23 cellular contexts compared by ENCODE assay signal in genomic region chr11:12721816-12722604, GRCh38. TPM values are rescaled to one million over a fixed set of nuclear protein-coding genes. Genes with fewer than 3 reads are reported as not detected.
DNase-seq lines count a peak whose midpoint lies in the region; ATAC-seq and TF ChIP-seq lines count a peak whose summit lies in the region.
"Had no signal": no experiment of that assay in that cellular context is flagged by ENCODE, and none has a peak within 500 bp of the region (broad histone marks: within the 10 kb centered on the region; RNA-seq: fewer than 3 reads in every experiment).

No MANE protein-coding gene starts in this region.

- peaks cover 96% of the 10 kb centered on the region for H3K79me2 ChIP-seq in hepatocyte

- no peaks in the 10 kb centered on the region for H3K36me3 Mint-ChIP-seq in activated naive CD4-positive, alpha-beta T cell treated with anti-CD3 and anti-CD28 coated beads for 36 hours (ENCODE audit: low read depth)
- H3K36me3 Mint-ChIP-seq: activated naive CD8-positive, alpha-beta T cell treated with anti-CD3 and anti-CD28 coated beads, Interleukin-2, amount 10 ng/mL, durations not matched to agents 7 days and 5 days had no signal

- no peaks in the 10 kb centered on the region for H3K9me3 ChIP-seq in hepatocyte (ENCODE audit: low read depth)
- H3K9me3 ChIP-seq in thyroid gland, result no peaks in the 10 kb centered on the region
- H3K9me3 ChIP-seq: BLaER1 treated with 17β-estradiol and CSF1 and Interleukin-3, amounts not matched to agents 10 nM and 100 nM; colonic mucosa; mucosa of descending colon; right atrium auricular region; SJCRH30; tibial artery had no signal

- no peaks in the 10 kb centered on the region for H3K36me3 ChIP-seq in hepatocyte (replicated peaks; ENCODE audit: insufficient read depth, low read depth)
- no peaks in the 10 kb centered on the region for H3K36me3 ChIP-seq in thyroid gland
- H3K36me3 ChIP-seq: BLaER1 treated with 17β-estradiol and CSF1 and Interleukin-3, amounts not matched to agents 10 nM and 100 nM; colonic mucosa; right atrium auricular region; SJCRH30; tibial artery had no signal

- intact Hi-C loops in thyroid gland (cut with DNase I), result no loop called here
- intact Hi-C loops in activated naive CD4-positive, alpha-beta T cell treated with anti-CD3 and anti-CD28 coated beads for 36 hours (cut with micrococcal nuclease), result no loop called here

- CTCF ChIA-PET in activated naive CD4-positive, alpha-beta T cell treated with anti-CD3 and anti-CD28 coated beads for 36 hours (lab: Charles Lee), result no interaction called here

- no peaks in the 10 kb centered on the region for H3K27me3 ChIP-seq in hepatocyte
- no peaks in the 10 kb centered on the region for H3K27me3 ChIP-seq in thyroid gland
- H3K27me3 ChIP-seq: colonic mucosa, right atrium auricular region, SJCRH30, tibial artery had no signal

- no peak for TF ChIP-seq CTCF in hepatocyte (IDR thresholded peaks at IDR 0.05; ENCODE audit: poor library complexity)
- no peak for TF ChIP-seq CTCF in thyroid gland (IDR thresholded peaks at IDR 0.05)
- no peak for TF ChIP-seq CTCF in foreskin fibroblast (IDR thresholded peaks at IDR 0.05; ENCODE audit: low read depth, low read length)

- no peak overlapping the region for H3K4me3 Mint-ChIP-seq in activated naive CD4-positive, alpha-beta T cell treated with anti-CD3 and anti-CD28 coated beads for 36 hours
- H3K4me3 Mint-ChIP-seq: activated naive CD8-positive, alpha-beta T cell treated with anti-CD3 and anti-CD28 coated beads, Interleukin-2, amount 10 ng/mL, durations not matched to agents 7 days and 5 days; activated T-cell treated with anti-CD3 and anti-CD28 coated beads, Interleukin-2, amount 50 U/mL, for 72 hours; brain; T-helper 17 cell had no signal

- H2AFZ ChIP-seq in hepatocyte, result no peak overlapping the region

- no peak for TF ChIP-seq POLR2A in thyroid gland (IDR thresholded peaks at IDR 0.05)

- ATAC-seq in GM19452 (IDR thresholded peaks at IDR 0.05; ENCODE audit: unreplicated experiment), result no peak
- ATAC-seq: activated T-cell treated with anti-CD3 and anti-CD28 coated beads, Interleukin-2, amount 50 U/mL, for 72 hours; left cardiac atrium; mucosa of descending colon; T-helper 17 cell had no signal

- H3K27ac ChIP-seq in hepatocyte (peak overlapping the region; percentile 93), thyroid gland (peak overlapping the region in 2 of 3 donors; percentile 54 to 83)
- H3K27ac ChIP-seq: BLaER1 treated with 17β-estradiol and CSF1 and Interleukin-3, amounts not matched to agents 10 nM and 100 nM; colonic mucosa; right atrium auricular region; SJCRH30; tibial artery had no signal

- peaks cover 6% of the 10 kb centered on the region for H4K20me1 ChIP-seq in hepatocyte (ENCODE audit: insufficient read depth, poor library complexity, severe bottlenecking)
- H4K20me1 ChIP-seq: BLaER1 treated with 17β-estradiol and CSF1 and Interleukin-3, amounts not matched to agents 10 nM and 100 nM had no signal

- H3K4me3 ChIP-seq in hepatocyte, result no peak overlapping the region
- no peak overlapping the region for H3K4me3 ChIP-seq in thyroid gland (replicated peaks in 1 of 3)
- no peak overlapping the region for H3K4me3 ChIP-seq in foreskin fibroblast (ENCODE audit: low read depth in 1 of 2, low read length in 2 of 2)
- H3K4me3 ChIP-seq: BLaER1 treated with 17β-estradiol and CSF1 and Interleukin-3, amounts not matched to agents 10 nM and 100 nM; colonic mucosa; mucosa of descending colon; right atrium auricular region; SJCRH30; tibial artery had no signal

- H3K4me1 ChIP-seq in hepatocyte (ENCODE audit: insufficient read depth) (peaks cover 50% of the 10 kb centered on the region), thyroid gland (peaks cover 58 to 76% of the 10 kb centered on the region in 2 donors)

- no peak overlapping the region for H3K4me2 ChIP-seq in hepatocyte
- H3K4me2 ChIP-seq: BLaER1 treated with 17β-estradiol and CSF1 and Interleukin-3, amounts not matched to agents 10 nM and 100 nM had no signal

- H3K27me3 Mint-ChIP-seq in activated naive CD4-positive, alpha-beta T cell treated with anti-CD3 and anti-CD28 coated beads for 36 hours (ENCODE audit: low read depth), result peaks cover 68% of the 10 kb centered on the region
- H3K27me3 Mint-ChIP-seq: brain had no signal

- DNase-seq in NCI-H2196 (lab: John Stamatoyannopoulos, UW; ENCODE audit: unreplicated experiment) (peak; percentile 11), NCI-H2196 treated with DMSO at 0.1 percent for 48 hours (lab: John Stamatoyannopoulos, UW; ENCODE audit: unreplicated experiment) (no peak), NCI-H345 (lab: John Stamatoyannopoulos, UW) (peak; percentile 38), hepatocyte (ENCODE audit: low spot score) (no peak), thyroid gland (no peak), foreskin fibroblast (no peak)
- no peak for DNase-seq in activated naive CD4-positive, alpha-beta T cell treated with anti-CD3 and anti-CD28 coated beads for 36 hours
- DNase-seq: activated naive CD8-positive, alpha-beta T cell treated with anti-CD3 and anti-CD28 coated beads, Interleukin-2, amount 10 ng/mL, durations not matched to agents 7 days and 5 days; activated T-cell treated with anti-CD3 and anti-CD28 coated beads, Interleukin-2, amount 50 U/mL, for 72 hours; colonic mucosa; DMS 273 treated with DMSO at 0.1 percent for 48 hours; left cardiac atrium; mucosa of descending colon; NCI-H446 treated with DMSO at 0.1 percent for 48 hours; nucleus accumbens; SJCRH30; stimulated activated naive CD4-positive, alpha-beta T cell; T-helper 17 cell; tibial artery had no signal

- WGBS in hepatocyte (ENCODE audit: low lambda C conversion rate, missing lambda C conversion rate), result 78% methylated on average over 7 of the region's 7 CpGs
- WGBS in thyroid gland, 2 donors, result 68 to 77% methylated on average over 7 of the region's 7 CpGs

- H3K27ac Mint-ChIP-seq in activated naive CD4-positive, alpha-beta T cell treated with anti-CD3 and anti-CD28 coated beads for 36 hours, result no peak overlapping the region
- H3K27ac Mint-ChIP-seq: activated naive CD8-positive, alpha-beta T cell treated with anti-CD3 and anti-CD28 coated beads, Interleukin-2, amount 10 ng/mL, durations not matched to agents 7 days and 5 days; activated T-cell treated with anti-CD3 and anti-CD28 coated beads, Interleukin-2, amount 50 U/mL, for 72 hours; T-helper 17 cell had no signal

- no peaks in the 10 kb centered on the region for H3K9me3 Mint-ChIP-seq in activated naive CD4-positive, alpha-beta T cell treated with anti-CD3 and anti-CD28 coated beads for 36 hours
- H3K9me3 Mint-ChIP-seq: activated naive CD8-positive, alpha-beta T cell treated with anti-CD3 and anti-CD28 coated beads, Interleukin-2, amount 10 ng/mL, durations not matched to agents 7 days and 5 days; activated T-cell treated with anti-CD3 and anti-CD28 coated beads, Interleukin-2, amount 50 U/mL, for 72 hours; brain had no signal

- H3K4me1 Mint-ChIP-seq in activated naive CD4-positive, alpha-beta T cell treated with anti-CD3 and anti-CD28 coated beads for 36 hours (ENCODE audit: low read depth), result peaks cover 14% of the 10 kb centered on the region

- H3K9me2 ChIP-seq in hepatocyte (replicated peaks; ENCODE audit: insufficient read depth), result no peaks in the 10 kb centered on the region

RNA-seq across cellular contexts. Expression of gene TEAD1, which starts 47.8 kb away (rescaled TPM):
- total RNA-seq in hepatocyte (82.2 and 87.2 TPM in 2 replicates), thyroid gland (100 to 1,000 TPM in 1 of 4 donors, 10 to 100 TPM in 3; 71.5 to 109 (median 88.5) TPM)
- 37.2 and 50.4 TPM in 2 replicates for polyA plus RNA-seq in hepatocyte
- 1 to 10 TPM in 1 of 2 experiments, under 1 TPM in 1; 0.93 to 1.2 TPM for total RNA-seq in activated naive CD4-positive, alpha-beta T cell treated with anti-CD3 and anti-CD28 coated beads for 36 hours
- total RNA-seq: activated naive CD8-positive, alpha-beta T cell treated with anti-CD3 and anti-CD28 coated beads, Interleukin-2, amount 10 ng/mL, durations not matched to agents 7 days and 5 days had no signal

Comparison
In these comparisons a context has a peak if more than half of its experiments do, and no peak if none do; other contexts are left out.
1. DNase-seq: peak in NCI-H2196 (single experiment) and NCI-H345 (single experiment); none in NCI-H2196 treated with DMSO at 0.1 percent for 48 hours (single experiment), hepatocyte (single experiment), thyroid gland (0 of 2), activated naive CD4-positive, alpha-beta T cell treated with anti-CD3 and anti-CD28 coated beads for 36 hours (single experiment) and foreskin fibroblast (0 of 2).
2. RNA of gene TEAD1, which starts 47.8 kb away (total RNA-seq): 71.5 to 109 TPM in thyroid gland and 82.2 to 87.2 TPM in hepatocyte; 0.93 to 1.2 TPM in activated naive CD4-positive, alpha-beta T cell treated with anti-CD3 and anti-CD28 coated beads for 36 hours; every median in the first group is over 10 times any median in the second.